8 cellular contexts compared by ENCODE assay signal in the genomic region with DNA sequence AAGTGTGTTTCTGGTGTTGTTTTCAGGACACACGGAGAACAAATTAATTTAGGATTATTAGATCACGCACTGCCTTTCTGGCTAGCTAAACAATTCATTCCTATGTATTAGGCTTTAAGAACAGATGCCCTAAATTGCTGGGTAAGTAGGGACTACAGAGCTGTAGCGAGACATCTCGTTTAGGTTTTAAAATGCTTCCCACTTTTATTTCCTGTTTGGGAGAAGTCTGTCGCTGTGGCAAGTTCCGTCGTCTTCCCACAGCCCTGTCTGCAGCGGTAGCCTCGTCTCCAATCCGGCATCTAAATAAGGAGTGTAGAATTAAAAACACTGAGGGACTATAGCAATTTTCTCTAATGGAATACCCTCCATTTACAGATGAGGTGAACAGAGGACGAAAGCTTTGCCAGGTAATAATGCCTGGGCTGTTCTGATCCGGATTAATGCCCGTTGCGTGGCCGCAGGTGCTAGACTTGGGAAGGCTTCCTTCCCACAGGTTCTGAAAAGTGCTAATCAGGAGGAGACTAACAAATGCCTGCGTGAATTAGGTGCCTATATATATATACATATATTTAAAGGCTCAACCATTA. TPM values are rescaled to one million over a fixed set of nuclear protein-coding genes. Genes with fewer than 3 reads are reported as not detected.
A peak's percentile ranks its signal among the peaks of the same experiment; 100 is the strongest.
DNase-seq lines count a peak whose midpoint lies in the region; ATAC-seq and TF ChIP-seq lines count a peak whose summit lies in the region.

No MANE protein-coding gene starts in this region.

- no peak for DNase-seq in CD4-positive, alpha-beta memory T cell
- DNase-seq in LNCaP clone FGC (ENCODE audit: low read depth) (no peak), chondrocyte (ENCODE audit: low spot score) (no peak), neural progenitor cell (ENCODE audit: low spot score) (no peak), NCI-H2227 treated with DMSO at 0.1 percent for 48 hours (lab: John Stamatoyannopoulos, UW) (no peak), hepatic stellate cell (ENCODE audit: low spot score) (no peak), NCI-H226 (no peak)

- H3F3A ChIP-seq in neural progenitor cell (ENCODE audit: low read depth): peaks cover 25% of the 10 kb centered on the region

- ATAC-seq in HG03432 (IDR thresholded peaks at IDR 0.05; ENCODE audit: unreplicated experiment): no peak

- H3K79me2 ChIP-seq in neural progenitor cell (ENCODE audit: low read depth): peaks cover 29% of the 10 kb centered on the region

- CTCF ChIA-PET in CD4-positive, alpha-beta memory T cell (lab: Charles Lee; ENCODE audit: partially characterized antibody): no interaction called here

- peak overlapping the region in 1 of 2 donors; percentile 67 for H3K4me3 ChIP-seq in CD4-positive, alpha-beta memory T cell (ENCODE audit: low read length in 2 of 2)
- H3K4me3 ChIP-seq in LNCaP clone FGC (ENCODE audit: low read depth, low read length) (peak overlapping the region; percentile 71), neural progenitor cell (peak overlapping the region; percentile 79)

- H3K36me3 Mint-ChIP-seq in CD4-positive, alpha-beta memory T cell: no peaks in the 10 kb centered on the region
- H3K36me3 Mint-ChIP-seq in chondrocyte (ENCODE audit: low read depth) (no peaks in the 10 kb centered on the region), neural progenitor cell (peaks cover 11% of the 10 kb centered on the region)

- POLR2A ChIA-PET in CD4-positive, alpha-beta memory T cell (lab: Charles Lee; ENCODE audit: partially characterized antibody): no interaction called here

- TF ChIP-seq CTCF in LNCaP clone FGC (IDR thresholded peaks at IDR 0.05; ENCODE audit: control insufficient read depth, extremely low read depth, insufficient read depth) (no peak), chondrocyte (IDR thresholded peaks at IDR 0.05) (no peak), neural progenitor cell (IDR thresholded peaks at IDR 0.05) (no peak)

- H3K4me1 ChIP-seq in CD4-positive, alpha-beta memory T cell (ENCODE audit: insufficient read depth, low read length): peaks cover 21% of the 10 kb centered on the region
- H3K4me1 ChIP-seq in neural progenitor cell: peaks cover 14% of the 10 kb centered on the region

- H3K9ac ChIP-seq in neural progenitor cell: no peak overlapping the region

- H3K27me3 Mint-ChIP-seq in CD4-positive, alpha-beta memory T cell: peaks cover 42 to 49% of the 10 kb centered on the region in 2 donors
- H3K27me3 Mint-ChIP-seq in chondrocyte (ENCODE audit: low read depth) (peaks cover 23% of the 10 kb centered on the region), neural progenitor cell (ENCODE audit: insufficient read depth, low read depth) (peaks cover 20% of the 10 kb centered on the region)

- peaks cover 0 to 12% (median 11%) of the 10 kb centered on the region in 8 donors for H3K9me3 Mint-ChIP-seq in CD4-positive, alpha-beta memory T cell
- H3K9me3 Mint-ChIP-seq in chondrocyte (ENCODE audit: low read depth): no peaks in the 10 kb centered on the region
- peaks cover 21% of the 10 kb centered on the region for H3K9me3 Mint-ChIP-seq in neural progenitor cell

- intact Hi-C loops in CD4-positive, alpha-beta memory T cell (cut with micrococcal nuclease): loop anchor here (1.0 to 5.0 kb wide), 3 partner anchors 9 to 671 kb away; a partner anchor contains a TSS

- H3K27me3 ChIP-seq in CD4-positive, alpha-beta memory T cell (ENCODE audit: insufficient read depth, low read length): peaks cover 48% of the 10 kb centered on the region
- H3K27me3 ChIP-seq in neural progenitor cell: peaks cover 54% of the 10 kb centered on the region

- peak overlapping the region; percentile 92 for H2AFZ ChIP-seq in neural progenitor cell (replicated peaks)

- H3K4me1 Mint-ChIP-seq in CD4-positive, alpha-beta memory T cell: peaks cover 2 to 13% (median 11%) of the 10 kb centered on the region in 4 donors
- H3K4me1 Mint-ChIP-seq in chondrocyte (ENCODE audit: low read depth): peaks cover 14% of the 10 kb centered on the region
- peaks cover 9% of the 10 kb centered on the region for H3K4me1 Mint-ChIP-seq in neural progenitor cell

- H3K4me2 ChIP-seq in neural progenitor cell: peak overlapping the region; percentile 93

- H3K27ac ChIP-seq in CD4-positive, alpha-beta memory T cell (ENCODE audit: low read depth, low read length): no peak overlapping the region
- no peak overlapping the region for H3K27ac ChIP-seq in neural progenitor cell

- H3K27ac Mint-ChIP-seq in CD4-positive, alpha-beta memory T cell: peak overlapping the region in 2 of 7 donors; percentile 41 to 49
- H3K27ac Mint-ChIP-seq in chondrocyte (ENCODE audit: unreplicated experiment) (no peak overlapping the region), neural progenitor cell (no peak overlapping the region)

- H3K36me3 ChIP-seq in CD4-positive, alpha-beta memory T cell (ENCODE audit: insufficient read depth, low read length): no peaks in the 10 kb centered on the region
- no peaks in the 10 kb centered on the region for H3K36me3 ChIP-seq in neural progenitor cell

- peaks cover 6% of the 10 kb centered on the region for H4K20me1 ChIP-seq in neural progenitor cell (ENCODE audit: low read depth)

- H3K9me3 ChIP-seq in CD4-positive, alpha-beta memory T cell (ENCODE audit: control insufficient read depth in 1 of 2, low read length in 2 of 2): no peaks in the 10 kb centered on the region
- no peaks in the 10 kb centered on the region for H3K9me3 ChIP-seq in neural progenitor cell (ENCODE audit: low read depth)

- peak overlapping the region; percentile 65 to 84 (median 79) for H3K4me3 Mint-ChIP-seq in CD4-positive, alpha-beta memory T cell
- peak overlapping the region; percentile 84 for H3K4me3 Mint-ChIP-seq in chondrocyte (ENCODE audit: unreplicated experiment)
- H3K4me3 Mint-ChIP-seq in neural progenitor cell: peak overlapping the region; percentile 89

RNA-seq across cellular contexts. Expression of a gene that starts 1.3 kb away (rescaled TPM):
- total RNA-seq in CD4-positive, alpha-beta memory T cell: not detected
- not detected for polyA plus RNA-seq in CD4-positive, alpha-beta memory T cell
- total RNA-seq in chondrocyte: 4.6 to 10.1 TPM (median 9.4 TPM) in 3 replicates
- 31.2 and 42.6 TPM in 2 replicates for total RNA-seq in neural progenitor cell (ENCODE audit: low replicate concordance)
